ENCODE assay signal across 1 cellular context in the genomic region with DNA sequence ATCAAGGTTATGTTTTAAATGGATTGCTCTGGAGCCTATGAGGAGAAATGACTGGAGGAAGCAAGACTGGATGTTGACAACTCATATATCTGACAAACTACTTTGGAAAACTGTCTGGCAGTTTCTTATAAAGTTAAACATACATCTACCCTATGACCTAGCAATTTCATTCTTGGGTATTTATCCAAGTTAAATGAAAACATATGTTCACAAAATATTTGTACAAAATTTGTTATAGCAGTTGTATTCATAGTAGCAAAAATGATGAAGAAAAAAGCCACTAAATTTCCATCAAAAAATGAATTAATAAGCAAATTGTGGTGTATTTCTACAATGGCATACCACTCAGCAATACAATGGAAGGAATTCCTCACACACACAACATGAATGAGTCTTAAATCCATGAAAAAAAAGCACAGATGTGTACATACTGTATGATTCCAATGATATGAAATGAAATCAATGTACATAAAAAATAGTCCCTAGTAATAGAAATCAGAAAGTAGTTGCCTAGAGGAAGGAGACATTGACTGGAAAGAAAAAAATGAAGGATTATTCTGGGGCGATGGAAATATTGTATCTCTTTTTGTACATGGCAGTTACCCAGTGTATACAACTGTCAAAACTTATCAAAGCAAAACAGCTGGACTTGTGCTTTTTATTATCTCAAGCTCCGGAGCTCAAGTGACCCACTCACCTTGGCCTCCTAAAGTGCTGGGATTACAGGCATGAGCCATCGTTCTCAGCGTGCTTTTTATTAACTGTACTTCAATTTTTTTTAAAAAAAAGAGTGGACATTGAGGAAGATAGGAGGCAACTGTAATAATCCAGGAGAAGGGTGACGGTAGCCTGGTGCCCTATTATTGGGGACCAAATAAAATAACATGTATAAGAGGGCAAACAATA.
TF ChIP-seq lines count a peak whose summit lies in the region.

No MANE protein-coding gene starts in this region.

TF ChIP-seq in K562, 482 proteins besides CTCF, POLR2A, EP300 and RAD21 (continued from another document and continues in another):
- TF ChIP-seq TEAD4 (IDR thresholded peaks at IDR 0.05; ENCODE audit: low read length) (peak; percentile 90), TEAD4 (CRISPR knock-in tag; IDR thresholded peaks at IDR 0.05; ENCODE audit: borderline replicate concordance) (no peak), NFYB (IDR thresholded peaks at IDR 0.05; ENCODE audit: extremely low read depth, insufficient read length) (no peak), PHB2 (IDR thresholded peaks at IDR 0.05; ENCODE audit: low read depth) (0 out of 2 replicates have a peak, but pooled peaks have one; percentile 45), CXXC5 (CRISPR knock-in tag; IDR thresholded peaks at IDR 0.05) (peak; percentile 64), NCOR1 (IDR thresholded peaks at IDR 0.05) (peak; percentile 89), FOXJ2 (tag; IDR thresholded peaks at IDR 0.05) (no peak), NR1H2 (CRISPR knock-in tag; IDR thresholded peaks at IDR 0.05) (no peak), NFATC3 (IDR thresholded peaks at IDR 0.05) (peak; percentile 94), CBFA2T3 (IDR thresholded peaks at IDR 0.05) (peak; percentile 94), EZH2 (IDR thresholded peaks at IDR 0.05; ENCODE audit: borderline replicate concordance, low read depth, low read length) (no peak), CHD4 (IDR thresholded peaks at IDR 0.05; ENCODE audit: insufficient read depth, insufficient replicate concordance, low read depth, low read length, poor library complexity, severe bottlenecking) (no peak), HDGF (IDR thresholded peaks at IDR 0.05) (no peak), SMARCE1 (IDR thresholded peaks at IDR 0.05) (peak; percentile 90), ATF7 (IDR thresholded peaks at IDR 0.05) (peak; percentile 8; the same call in 1 of the 2 replicates), MTA2 (IDR thresholded peaks at IDR 0.05; ENCODE audit: low read depth) (peak; percentile 87), ZNF121 (CRISPR knock-in tag; conservative IDR thresholded peaks at IDR 0.05) (no peak), BACH1 (tag; IDR thresholded peaks at IDR 0.05) (0 out of 2 replicates have a peak, but pooled peaks have one; percentile 46), ZNF165 (CRISPR knock-in tag; IDR thresholded peaks at IDR 0.05; ENCODE audit: borderline replicate concordance) (no peak), CBFA2T2 (conservative IDR thresholded peaks at IDR 0.05) (peak; percentile 89), HDAC1 (IDR thresholded peaks at IDR 0.05) (peak in 1 of 2 experiments; percentile 67; a peak in 2 of 4 replicates), HNRNPH1 (optimal IDR thresholded peaks at IDR 0.05; ENCODE audit: low read depth, low read length) (no peak), SOX6 (IDR thresholded peaks at IDR 0.05) (peak; percentile 75), DACH1 (IDR thresholded peaks at IDR 0.05; ENCODE audit: partially characterized antibody) (peak; percentile 93), ATF1 (CRISPR knock-in tag; IDR thresholded peaks at IDR 0.05) (no peak), ATF1 (tag; IDR thresholded peaks at IDR 0.05) (no peak), POLR2AphosphoS5 (IDR thresholded peaks at IDR 0.05; ENCODE audit: control insufficient read depth, insufficient read depth, low read depth, low read length) (peak; percentile 80), FOXM1 (IDR thresholded peaks at IDR 0.05; ENCODE audit: low read depth) (peak; percentile 78), FOXM1 (CRISPR knock-in tag; IDR thresholded peaks at IDR 0.05; ENCODE audit: low read depth) (no peak), PML (IDR thresholded peaks at IDR 0.05; ENCODE audit: low read length) (peak; percentile 84), ZNF584 (CRISPR knock-in tag; IDR thresholded peaks at IDR 0.05; ENCODE audit: low read depth) (0 out of 2 replicates have a peak, but pooled peaks have one; percentile 25), SIN3A (IDR thresholded peaks at IDR 0.05; ENCODE audit: borderline replicate concordance in 2 of 2, control insufficient read depth in 1 of 2, low read depth in 2 of 2, low read length in 2 of 2) (peak in 1 of 2 experiments; percentile 66; a peak in 2 of 4 replicates), SMARCC2 (IDR thresholded peaks at IDR 0.05; ENCODE audit: low read depth) (peak; percentile 86), SMARCA4 (IDR thresholded peaks at IDR 0.05) (peak; percentile 94), RBM25 (IDR thresholded peaks at IDR 0.05; ENCODE audit: low read depth, low read length, severe bottlenecking) (no peak), HNRNPUL1 (IDR thresholded peaks at IDR 0.05; ENCODE audit: low read length) (no peak), PHF20 (IDR thresholded peaks at IDR 0.05; ENCODE audit: partially characterized antibody) (no peak), NR3C1 (CRISPR knock-in tag; IDR thresholded peaks at IDR 0.05) (no peak)
- TF ChIP-seq, protein P1, sequence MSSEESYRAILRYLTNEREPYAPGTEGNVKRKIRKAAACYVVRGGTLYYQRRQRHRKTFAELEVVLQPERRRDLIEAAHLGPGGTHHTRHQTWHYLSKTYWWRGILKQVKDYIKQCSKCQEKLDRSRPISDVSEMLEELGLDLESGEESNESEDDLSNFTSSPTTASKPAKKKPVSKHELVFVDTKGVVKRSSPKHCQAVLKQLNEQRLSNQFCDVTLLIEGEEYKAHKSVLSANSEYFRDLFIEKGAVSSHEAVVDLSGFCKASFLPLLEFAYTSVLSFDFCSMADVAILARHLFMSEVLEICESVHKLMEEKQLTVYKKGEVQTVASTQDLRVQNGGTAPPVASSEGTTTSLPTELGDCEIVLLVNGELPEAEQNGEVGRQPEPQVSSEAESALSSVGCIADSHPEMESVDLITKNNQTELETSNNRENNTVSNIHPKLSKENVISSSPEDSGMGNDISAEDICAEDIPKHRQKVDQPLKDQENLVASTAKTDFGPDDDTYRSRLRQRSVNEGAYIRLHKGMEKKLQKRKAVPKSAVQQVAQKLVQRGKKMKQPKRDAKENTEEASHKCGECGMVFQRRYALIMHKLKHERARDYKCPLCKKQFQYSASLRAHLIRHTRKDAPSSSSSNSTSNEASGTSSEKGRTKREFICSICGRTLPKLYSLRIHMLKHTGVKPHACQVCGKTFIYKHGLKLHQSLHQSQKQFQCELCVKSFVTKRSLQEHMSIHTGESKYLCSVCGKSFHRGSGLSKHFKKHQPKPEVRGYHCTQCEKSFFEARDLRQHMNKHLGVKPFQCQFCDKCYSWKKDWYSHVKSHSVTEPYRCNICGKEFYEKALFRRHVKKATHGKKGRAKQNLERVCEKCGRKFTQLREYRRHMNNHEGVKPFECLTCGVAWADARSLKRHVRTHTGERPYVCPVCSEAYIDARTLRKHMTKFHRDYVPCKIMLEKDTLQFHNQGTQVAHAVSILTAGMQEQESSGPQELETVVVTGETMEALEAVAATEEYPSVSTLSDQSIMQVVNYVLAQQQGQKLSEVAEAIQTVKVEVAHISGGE (CRISPR knock-in tag; IDR thresholded peaks at IDR 0.05): peak in 1 of 3 experiments; percentile 16; a peak in 1 of 6 replicates
- TF ChIP-seq, protein P2, sequence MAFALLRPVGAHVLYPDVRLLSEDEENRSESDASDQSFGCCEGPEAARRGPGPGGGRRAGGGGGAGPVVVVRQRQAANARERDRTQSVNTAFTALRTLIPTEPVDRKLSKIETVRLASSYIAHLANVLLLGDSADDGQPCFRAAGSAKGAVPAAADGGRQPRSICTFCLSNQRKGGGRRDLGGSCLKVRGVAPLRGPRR (CRISPR knock-in tag; IDR thresholded peaks at IDR 0.05): no peak
- TF ChIP-seq, protein P3, sequence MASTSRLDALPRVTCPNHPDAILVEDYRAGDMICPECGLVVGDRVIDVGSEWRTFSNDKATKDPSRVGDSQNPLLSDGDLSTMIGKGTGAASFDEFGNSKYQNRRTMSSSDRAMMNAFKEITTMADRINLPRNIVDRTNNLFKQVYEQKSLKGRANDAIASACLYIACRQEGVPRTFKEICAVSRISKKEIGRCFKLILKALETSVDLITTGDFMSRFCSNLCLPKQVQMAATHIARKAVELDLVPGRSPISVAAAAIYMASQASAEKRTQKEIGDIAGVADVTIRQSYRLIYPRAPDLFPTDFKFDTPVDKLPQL (IDR thresholded peaks at IDR 0.05; ENCODE audit: extremely low read depth, insufficient read length): no peak
- TF ChIP-seq, protein P4, sequence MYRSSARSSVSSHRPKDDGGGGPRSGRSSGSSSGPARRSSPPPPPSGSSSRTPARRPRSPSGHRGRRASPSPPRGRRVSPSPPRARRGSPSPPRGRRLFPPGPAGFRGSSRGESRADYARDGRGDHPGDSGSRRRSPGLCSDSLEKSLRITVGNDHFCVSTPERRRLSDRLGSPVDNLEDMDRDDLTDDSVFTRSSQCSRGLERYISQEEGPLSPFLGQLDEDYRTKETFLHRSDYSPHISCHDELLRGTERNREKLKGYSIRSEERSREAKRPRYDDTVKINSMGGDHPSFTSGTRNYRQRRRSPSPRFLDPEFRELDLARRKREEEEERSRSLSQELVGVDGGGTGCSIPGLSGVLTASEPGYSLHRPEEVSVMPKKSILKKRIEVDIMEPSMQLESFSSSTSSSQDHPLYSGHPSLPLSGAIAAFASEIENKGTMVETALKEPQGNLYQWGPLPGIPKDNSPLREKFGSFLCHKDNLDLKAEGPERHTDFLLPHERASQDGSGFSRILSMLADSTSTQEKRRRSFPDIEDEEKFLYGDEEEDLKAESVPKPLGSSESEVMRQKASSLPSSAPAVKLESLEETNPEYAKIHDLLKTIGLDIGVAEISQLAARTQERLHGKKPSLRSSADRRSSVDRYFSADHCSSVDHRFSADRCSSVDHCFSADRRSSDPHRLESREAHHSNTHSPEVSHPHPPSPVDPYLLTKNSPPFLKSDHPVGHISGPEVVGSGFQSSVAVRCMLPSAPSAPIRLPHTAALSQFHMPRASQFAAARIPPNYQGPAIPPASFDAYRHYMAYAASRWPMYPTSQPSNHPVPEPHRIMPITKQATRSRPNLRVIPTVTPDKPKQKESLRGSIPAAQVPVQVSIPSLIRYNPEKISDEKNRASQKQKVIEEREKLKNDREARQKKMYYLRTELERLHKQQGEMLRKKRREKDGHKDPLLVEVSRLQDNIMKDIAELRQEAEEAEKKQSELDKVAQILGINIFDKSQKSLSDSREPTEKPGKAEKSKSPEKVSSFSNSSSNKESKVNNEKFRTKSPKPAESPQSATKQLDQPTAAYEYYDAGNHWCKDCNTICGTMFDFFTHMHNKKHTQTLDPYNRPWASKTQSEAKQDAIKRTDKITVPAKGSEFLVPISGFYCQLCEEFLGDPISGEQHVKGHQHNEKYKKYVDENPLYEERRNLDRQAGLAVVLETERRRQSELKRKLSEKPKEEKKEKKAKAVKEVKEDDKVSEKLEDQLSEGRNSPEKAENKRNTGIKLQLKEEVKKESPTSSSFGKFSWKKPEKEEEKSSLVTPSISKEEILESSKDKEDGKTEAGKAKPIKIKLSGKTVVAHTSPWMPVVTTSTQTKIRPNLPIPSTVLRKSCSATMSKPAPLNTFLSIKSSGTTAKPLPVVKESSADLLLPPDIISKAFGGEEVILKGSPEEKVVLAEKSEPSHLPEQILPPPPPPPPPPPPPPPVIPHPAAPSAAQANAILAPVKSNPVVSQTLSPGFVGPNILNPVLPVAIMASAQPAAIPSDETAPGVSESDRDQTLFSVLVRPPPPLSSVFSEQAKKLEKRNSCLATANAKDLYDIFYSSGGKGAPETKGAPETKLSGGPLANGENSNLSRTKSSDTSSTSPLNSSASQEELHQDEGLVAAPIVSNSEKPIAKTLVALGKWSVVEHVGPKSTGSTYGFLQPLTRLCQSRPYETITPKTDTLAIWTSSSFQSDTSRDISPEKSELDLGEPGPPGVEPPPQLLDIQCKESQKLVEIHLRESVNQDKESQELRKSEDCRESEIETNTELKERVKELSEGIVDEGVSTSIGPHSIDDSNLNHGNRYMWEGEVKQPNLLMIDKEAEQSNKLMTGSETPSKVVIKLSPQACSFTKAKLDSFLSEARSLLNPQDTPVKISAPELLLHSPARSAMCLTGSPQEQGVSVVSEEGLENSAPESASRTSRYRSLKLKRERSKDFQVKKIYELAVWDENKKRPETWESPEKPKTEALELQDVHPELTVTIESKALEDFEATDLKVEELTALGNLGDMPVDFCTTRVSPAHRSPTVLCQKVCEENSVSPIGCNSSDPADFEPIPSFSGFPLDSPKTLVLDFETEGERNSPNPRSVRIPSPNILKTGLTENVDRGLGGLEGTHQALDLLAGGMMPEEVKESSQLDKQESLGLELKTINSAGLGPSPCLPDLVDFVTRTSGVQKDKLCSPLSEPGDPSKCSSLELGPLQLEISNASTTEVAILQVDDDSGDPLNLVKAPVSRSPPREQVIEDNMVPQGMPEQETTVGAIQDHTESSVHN (IDR thresholded peaks at IDR 0.05; ENCODE audit: borderline replicate concordance in 1 of 2, low read depth in 1 of 2): peak in 1 of 2 experiments; percentile 42; a peak in 1 of 4 replicates
- TF ChIP-seq, protein P5, sequence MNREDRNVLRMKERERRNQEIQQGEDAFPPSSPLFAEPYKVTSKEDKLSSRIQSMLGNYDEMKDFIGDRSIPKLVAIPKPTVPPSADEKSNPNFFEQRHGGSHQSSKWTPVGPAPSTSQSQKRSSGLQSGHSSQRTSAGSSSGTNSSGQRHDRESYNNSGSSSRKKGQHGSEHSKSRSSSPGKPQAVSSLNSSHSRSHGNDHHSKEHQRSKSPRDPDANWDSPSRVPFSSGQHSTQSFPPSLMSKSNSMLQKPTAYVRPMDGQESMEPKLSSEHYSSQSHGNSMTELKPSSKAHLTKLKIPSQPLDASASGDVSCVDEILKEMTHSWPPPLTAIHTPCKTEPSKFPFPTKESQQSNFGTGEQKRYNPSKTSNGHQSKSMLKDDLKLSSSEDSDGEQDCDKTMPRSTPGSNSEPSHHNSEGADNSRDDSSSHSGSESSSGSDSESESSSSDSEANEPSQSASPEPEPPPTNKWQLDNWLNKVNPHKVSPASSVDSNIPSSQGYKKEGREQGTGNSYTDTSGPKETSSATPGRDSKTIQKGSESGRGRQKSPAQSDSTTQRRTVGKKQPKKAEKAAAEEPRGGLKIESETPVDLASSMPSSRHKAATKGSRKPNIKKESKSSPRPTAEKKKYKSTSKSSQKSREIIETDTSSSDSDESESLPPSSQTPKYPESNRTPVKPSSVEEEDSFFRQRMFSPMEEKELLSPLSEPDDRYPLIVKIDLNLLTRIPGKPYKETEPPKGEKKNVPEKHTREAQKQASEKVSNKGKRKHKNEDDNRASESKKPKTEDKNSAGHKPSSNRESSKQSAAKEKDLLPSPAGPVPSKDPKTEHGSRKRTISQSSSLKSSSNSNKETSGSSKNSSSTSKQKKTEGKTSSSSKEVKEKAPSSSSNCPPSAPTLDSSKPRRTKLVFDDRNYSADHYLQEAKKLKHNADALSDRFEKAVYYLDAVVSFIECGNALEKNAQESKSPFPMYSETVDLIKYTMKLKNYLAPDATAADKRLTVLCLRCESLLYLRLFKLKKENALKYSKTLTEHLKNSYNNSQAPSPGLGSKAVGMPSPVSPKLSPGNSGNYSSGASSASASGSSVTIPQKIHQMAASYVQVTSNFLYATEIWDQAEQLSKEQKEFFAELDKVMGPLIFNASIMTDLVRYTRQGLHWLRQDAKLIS (CRISPR knock-in tag; IDR thresholded peaks at IDR 0.05): no peak
- TF ChIP-seq, protein P6, sequence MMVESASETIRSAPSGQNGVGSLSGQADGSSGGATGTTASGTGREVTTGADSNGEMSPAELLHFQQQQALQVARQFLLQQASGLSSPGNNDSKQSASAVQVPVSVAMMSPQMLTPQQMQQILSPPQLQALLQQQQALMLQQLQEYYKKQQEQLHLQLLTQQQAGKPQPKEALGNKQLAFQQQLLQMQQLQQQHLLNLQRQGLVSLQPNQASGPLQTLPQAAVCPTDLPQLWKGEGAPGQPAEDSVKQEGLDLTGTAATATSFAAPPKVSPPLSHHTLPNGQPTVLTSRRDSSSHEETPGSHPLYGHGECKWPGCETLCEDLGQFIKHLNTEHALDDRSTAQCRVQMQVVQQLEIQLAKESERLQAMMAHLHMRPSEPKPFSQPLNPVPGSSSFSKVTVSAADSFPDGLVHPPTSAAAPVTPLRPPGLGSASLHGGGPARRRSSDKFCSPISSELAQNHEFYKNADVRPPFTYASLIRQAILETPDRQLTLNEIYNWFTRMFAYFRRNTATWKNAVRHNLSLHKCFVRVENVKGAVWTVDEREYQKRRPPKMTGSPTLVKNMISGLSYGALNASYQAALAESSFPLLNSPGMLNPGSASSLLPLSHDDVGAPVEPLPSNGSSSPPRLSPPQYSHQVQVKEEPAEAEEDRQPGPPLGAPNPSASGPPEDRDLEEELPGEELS (CRISPR knock-in tag; IDR thresholded peaks at IDR 0.05; ENCODE audit: borderline replicate concordance): no peak
